ENCODE assay signal across 9 cellular contexts in genomic region chr11:304915-305833, GRCh38. TPM values are rescaled to one million over a fixed set of nuclear protein-coding genes. Genes with fewer than 3 reads are reported as not detected.
DNase-seq lines count a peak whose midpoint lies in the region; ATAC-seq, FAIRE-seq and TF ChIP-seq lines count a peak whose summit lies in the region.
"Had no signal": no experiment of that assay in that cellular context is flagged by ENCODE, and none has a peak within 500 bp of the region (broad histone marks: within the 10 kb centered on the region; RNA-seq: fewer than 3 reads in every experiment).

No MANE protein-coding gene starts in this region.

- H3K27me3 ChIP-seq in gastroesophageal sphincter: peaks cover 12% of the 10 kb centered on the region
- H3K27me3 ChIP-seq in ovary: no peaks in the 10 kb centered on the region

- DNase-seq in GM03348 (ENCODE audit: low spot score) (peak; percentile 86), NCI-H1694 treated with DMSO at 0.1 percent for 48 hours (lab: John Stamatoyannopoulos, UW) (peak; percentile 52), ovary (peak; percentile 74 to 90 (median 83))
- peak; percentile 60 for DNase-seq in activated T-cell treated with anti-CD3 and anti-CD28 coated beads, Interleukin-2, amount 50 U/mL, for 24 hours

- no peak overlapping the region for H3K4me3 Mint-ChIP-seq in activated T-cell treated with anti-CD3 and anti-CD28 coated beads, Interleukin-2, amount 50 U/mL, for 24 hours

- peak in 3 of 4 experiments; percentile 74 to 86 (median 83) for TF ChIP-seq CTCF in gastroesophageal sphincter (IDR thresholded peaks at IDR 0.05)
- TF ChIP-seq CTCF in ovary (IDR thresholded peaks at IDR 0.05): peak; percentile 49 to 85 (median 82)

- H3K4me3 ChIP-seq in gastroesophageal sphincter (no peak overlapping the region), ovary (no peak overlapping the region)

- no peaks in the 10 kb centered on the region for H3K9me3 Mint-ChIP-seq in activated T-cell treated with anti-CD3 and anti-CD28 coated beads, Interleukin-2, amount 50 U/mL, for 24 hours

- no peak overlapping the region for H3K27ac Mint-ChIP-seq in activated T-cell treated with anti-CD3 and anti-CD28 coated beads, Interleukin-2, amount 50 U/mL, for 24 hours

- no peaks in the 10 kb centered on the region for H3K27me3 Mint-ChIP-seq in activated T-cell treated with anti-CD3 and anti-CD28 coated beads, Interleukin-2, amount 50 U/mL, for 24 hours

- H3K36me3 ChIP-seq in gastroesophageal sphincter: no peaks in the 10 kb centered on the region
- H3K36me3 ChIP-seq in ovary: no peaks in the 10 kb centered on the region

- H3K4me1 Mint-ChIP-seq in activated T-cell treated with anti-CD3 and anti-CD28 coated beads, Interleukin-2, amount 50 U/mL, for 24 hours (ENCODE audit: low read depth): peaks cover 52% of the 10 kb centered on the region

- peak overlapping the region in 3 of 4 donors; percentile 18 to 94 (median 87) for H3K27ac ChIP-seq in gastroesophageal sphincter
- H3K27ac ChIP-seq in ovary: no peak overlapping the region

- ATAC-seq in gastroesophageal sphincter (peak; percentile 21), GM21529 (IDR thresholded peaks at IDR 0.05; ENCODE audit: unreplicated experiment) (no peak), GM19395 (IDR thresholded peaks at IDR 0.05; ENCODE audit: unreplicated experiment) (no peak)

- FAIRE-seq in A204.1 (lab: Jason Lieb, UNC): peak; percentile 89

- H3K4me1 ChIP-seq in gastroesophageal sphincter (peaks cover 0 to 53% (median 20%) of the 10 kb centered on the region in 3 donors), ovary (ENCODE audit: insufficient read depth) (peaks cover 8% of the 10 kb centered on the region)

- TF ChIP-seq POLR2A in gastroesophageal sphincter (IDR thresholded peaks at IDR 0.05): no peak
- TF ChIP-seq POLR2A in ovary (IDR thresholded peaks at IDR 0.05): peak; percentile 13

- TF ChIP-seq EP300 in gastroesophageal sphincter (IDR thresholded peaks at IDR 0.05): no peak
- TF ChIP-seq EP300 in ovary (IDR thresholded peaks at IDR 0.05): no peak

- H3K9me3 ChIP-seq in gastroesophageal sphincter: no peaks in the 10 kb centered on the region
- H3K9me3 ChIP-seq in ovary: no peaks in the 10 kb centered on the region

- intact Hi-C loops in ovary (cut with DNase I): loop anchor here (5.0 to 10.0 kb wide), 4 partner anchors 52 to 142 kb away; partner anchors contain the start of genes BET1L (in 1 of the 4), PSMD13 (in 1 of the 4), RIC8A (in 1 of the 4) and SIRT3 (in 1 of the 4)

- WGBS in gastroesophageal sphincter (ENCODE audit: low coverage in 1 of 2), 2 donors: 42 to 45% methylated on average over 13 to 16 of the region's 19 CpGs
- WGBS in ovary, 3 donors: 30 to 37% (median 36%) methylated on average over 19 of the region's 19 CpGs

- H3K36me3 Mint-ChIP-seq in activated T-cell treated with anti-CD3 and anti-CD28 coated beads, Interleukin-2, amount 50 U/mL, for 24 hours (ENCODE audit: low read depth): peaks cover 22% of the 10 kb centered on the region

RNA-seq across cellular contexts. Expression of gene IFITM2, which starts 2.4 kb away (rescaled TPM):
- 100 to 1,000 TPM in 3 of 4 donors, 10 to 100 TPM in 1; 89.3 to 183 (median 126) TPM for total RNA-seq in gastroesophageal sphincter
- total RNA-seq in ovary: 1,000 to 10,000 TPM in 1 of 7 donors, 100 to 1,000 TPM in 6; 207 to 1,149 (median 546) TPM
- 100 to 1,000 TPM; 306 to 616 TPM for polyA plus RNA-seq in ovary

RNA-seq across cellular contexts. Expression of gene IFITM5, which starts 5.8 kb away (rescaled TPM):
- total RNA-seq in gastroesophageal sphincter (not detected), ovary (not detected)
- not detected for polyA plus RNA-seq in ovary
- total RNA-seq: lower leg skin had no signal

RNA-seq across cellular contexts. Expression of gene IFITM1, which starts 8.7 kb away (rescaled TPM):
- 100 to 1,000 TPM in 3 of 4 donors, 10 to 100 TPM in 1; 29.9 to 138 (median 112) TPM for total RNA-seq in gastroesophageal sphincter
- total RNA-seq in ovary: 100 to 1,000 TPM; 317 to 760 (median 496) TPM
- 100 to 1,000 TPM; 211 to 748 TPM for polyA plus RNA-seq in ovary

RNA-seq across cellular contexts. Expression of gene IFITM3, which starts 15.5 kb away (rescaled TPM):
- total RNA-seq in gastroesophageal sphincter (100 to 1,000 TPM; 219 to 467 (median 305) TPM), ovary (1,000 to 10,000 TPM in 2 of 7 donors, 100 to 1,000 TPM in 5; 150 to 1,394 (median 665) TPM)
- 1,000 to 10,000 TPM in 1 of 2 donors, 100 to 1,000 TPM in 1; 506 to 1,096 TPM for polyA plus RNA-seq in ovary

RNA-seq across cellular contexts. Expression of gene PGGHG, which starts 16.2 kb away (rescaled TPM):
- 10 to 100 TPM in 2 of 4 donors, 1 to 10 TPM in 2; 8.5 to 35.3 (median 15.5) TPM for total RNA-seq in gastroesophageal sphincter
- total RNA-seq in ovary: 10 to 100 TPM in 4 of 7 donors, 1 to 10 TPM in 3; 3.3 to 21.3 (median 10.6) TPM
- 1 to 10 TPM in 1 of 2 donors, under 1 TPM in 1; 0.25 to 6.1 TPM for polyA plus RNA-seq in ovary

Comparison
In these comparisons a context has a peak if more than half of its experiments do, and no peak if none do; other contexts are left out.
1. H3K27ac ChIP-seq: peak in gastroesophageal sphincter (3 of 4); none in ovary (0 of 2).
2. Peak in every context shown above with its lines, with median percentiles within 50 percentile points of each other: DNase-seq.